In genomic region chr5:142356318-142356715, GRCh38 we compare ENCODE assay signal across 8 cellular contexts. TPM values are rescaled to one million over a fixed set of nuclear protein-coding genes. Genes with fewer than 3 reads are reported as not detected.
DNase-seq lines count a peak whose midpoint lies in the region; TF ChIP-seq lines count a peak whose summit lies in the region.

No MANE protein-coding gene starts in this region.

- TF ChIP-seq CTCF in fibroblast of lung (conservative IDR thresholded peaks at IDR 0.05 in 1 of 2, IDR thresholded peaks at IDR 0.05 in 1 of 2; ENCODE audit: low read depth in 1 of 2, low read length in 2 of 2) (no peak), prostate gland (IDR thresholded peaks at IDR 0.05) (no peak)

- DNase-seq in EL (peak; percentile 66), SK-N-MC (ENCODE audit: low read depth, low spot score) (peak; percentile 63), fibroblast of lung (ENCODE audit: low read depth in 2 of 2) (peak; percentile 69 to 83), prostate gland (ENCODE audit: low spot score) (no peak), NCI-H187 (lab: John Stamatoyannopoulos, UW) (no peak), LoVo (ENCODE audit: low spot score) (no peak), NCI-H1105 (lab: John Stamatoyannopoulos, UW) (no peak), anterior cingulate cortex (lab: John Stamatoyannopoulos, UW) (no peak)

- no peaks in the 10 kb centered on the region for H3K9me3 ChIP-seq in SK-N-MC (ENCODE audit: low read depth, low read length)
- no peaks in the 10 kb centered on the region for H3K9me3 ChIP-seq in fibroblast of lung (ENCODE audit: control insufficient read depth, insufficient read depth, low read depth, low read length)
- H3K9me3 ChIP-seq in prostate gland = no peaks in the 10 kb centered on the region

- H3K27ac ChIP-seq in SK-N-MC (peak overlapping the region; percentile 96), fibroblast of lung (ENCODE audit: insufficient read depth, low read length) (peak overlapping the region; percentile 99), prostate gland (peak overlapping the region; percentile 92 to 94)

- H3K4me2 ChIP-seq in fibroblast of lung (ENCODE audit: extremely low read depth, insufficient read depth, low read length) = peak overlapping the region; percentile 48

- H3K79me2 ChIP-seq in fibroblast of lung (ENCODE audit: control insufficient read depth, insufficient read depth, low read length) = peaks cover 4% of the 10 kb centered on the region

- H3K36me3 ChIP-seq in SK-N-MC (ENCODE audit: insufficient read depth, low read length) (no peaks in the 10 kb centered on the region), fibroblast of lung (ENCODE audit: control insufficient read depth, insufficient read depth, low read length) (no peaks in the 10 kb centered on the region), prostate gland (no peaks in the 10 kb centered on the region)

- no peaks in the 10 kb centered on the region for H4K20me1 ChIP-seq in fibroblast of lung (ENCODE audit: control insufficient read depth, extremely low read depth, insufficient read depth, low read length)

- WGBS in prostate gland = 7% methylated on average over 14 of the region's 14 CpGs

- no peaks in the 10 kb centered on the region for H3K27me3 ChIP-seq in fibroblast of lung (ENCODE audit: control insufficient read depth, insufficient read depth, low read length)
- no peaks in the 10 kb centered on the region for H3K27me3 ChIP-seq in prostate gland (replicated peaks; ENCODE audit: insufficient read depth)

- H2AFZ ChIP-seq in fibroblast of lung (ENCODE audit: low read length) = no peak overlapping the region

- peaks cover 11% of the 10 kb centered on the region for H3K4me1 ChIP-seq in fibroblast of lung (ENCODE audit: control insufficient read depth, extremely low read depth, insufficient read depth, low read length)
- H3K4me1 ChIP-seq in prostate gland (replicated peaks) = no peaks in the 10 kb centered on the region

- H3K9ac ChIP-seq in SK-N-MC (ENCODE audit: insufficient read length) (peak overlapping the region; percentile 61), fibroblast of lung (ENCODE audit: insufficient read depth, low read length) (peak overlapping the region; percentile 96)

- peak overlapping the region; percentile 83 for H3K4me3 ChIP-seq in SK-N-MC
- peak overlapping the region; percentile 48 to 72 (median 62) for H3K4me3 ChIP-seq in fibroblast of lung (replicated peaks in 1 of 4; ENCODE audit: control extremely low read depth in 1 of 4, insufficient read depth in 1 of 4, low read depth in 3 of 4, low read length in 4 of 4)
- H3K4me3 ChIP-seq in prostate gland = peak overlapping the region; percentile 56 to 58

- TF ChIP-seq POLR2A in prostate gland (IDR thresholded peaks at IDR 0.05) = no peak

- intact Hi-C loops in prostate gland (cut with DNase I) = no loop called here

RNA-seq across cellular contexts. Expression of gene SPRY4, which starts 31.5 kb away (rescaled TPM):
- total RNA-seq in fibroblast of lung = 4.5 and 4.9 TPM in 2 replicates
- 6.0 and 13.0 TPM in 2 replicates for polyA plus RNA-seq in fibroblast of lung
- polyA plus RNA-seq in fibroblast of lung (2012) = 8.7 and 16.5 TPM in 2 replicates
- polyA minus RNA-seq in fibroblast of lung (ENCODE audit: low replicate concordance) = 33.3 and 95.6 TPM in 2 replicates
- 10 to 100 TPM in 1 of 2 donors, 1 to 10 TPM in 1; 7.5 to 11.5 TPM for total RNA-seq in prostate gland

Comparison
In these comparisons a context has a peak if more than half of its experiments do, and no peak if none do; other contexts are left out.
1. DNase-seq: peak in EL (single experiment), SK-N-MC (single experiment) and fibroblast of lung (2 of 2); none in prostate gland (single experiment), NCI-H187 (0 of 2), LoVo (single experiment), NCI-H1105 (single experiment) and anterior cingulate cortex (0 of 58).
2. Peak in every context shown above with its lines, with median percentiles within 50 percentile points of each other: H3K27ac ChIP-seq and H3K4me3 ChIP-seq.